Comparison of ENCODE assay signal across 10 cellular contexts in genomic region chr4:5940470-5941203, GRCh38. TPM values are rescaled to one million over a fixed set of nuclear protein-coding genes. Genes with fewer than 3 reads are reported as not detected.
DNase-seq lines count a peak whose midpoint lies in the region; ATAC-seq and TF ChIP-seq lines count a peak whose summit lies in the region.
"Had no signal": no experiment of that assay in that cellular context is flagged by ENCODE, and none has a peak within 500 bp of the region (broad histone marks: within the 10 kb centered on the region; RNA-seq: fewer than 3 reads in every experiment).

No MANE protein-coding gene starts in this region.

- H3K27me3 ChIP-seq in IMR-90 (ENCODE audit: control insufficient read depth, insufficient read depth, low read length) (peaks cover 5% of the 10 kb centered on the region), WERI-Rb-1 (ENCODE audit: insufficient read depth, low read depth, severe bottlenecking) (no peaks in the 10 kb centered on the region)

- intact Hi-C loops in IMR-90 (cut with micrococcal nuclease) = no loop called here

- no peaks in the 10 kb centered on the region for H3K4me1 ChIP-seq in IMR-90 (ENCODE audit: control insufficient read depth, insufficient read depth, low read length)

- no peak overlapping the region for H3K4ac ChIP-seq in IMR-90 (ENCODE audit: low read depth, low read length)

- no peak overlapping the region for H4K5ac ChIP-seq in IMR-90 (ENCODE audit: low read depth, low read length)

- CTCF ChIA-PET in IMR-90 (lab: Yijun Ruan, JAX) = no interaction called here

- BruUV-seq in IMR-90 (replicated peaks; lab: Mats Ljungman, UMichigan) = no TSS peak

- no peak overlapping the region for H3K23ac ChIP-seq in IMR-90 (ENCODE audit: low read depth, low read length)

- H3K9me3 ChIP-seq in IMR-90 (ENCODE audit: control insufficient read depth, insufficient read depth, low read length) (no peaks in the 10 kb centered on the region), WERI-Rb-1 (ENCODE audit: severe bottlenecking) (peaks cover 4% of the 10 kb centered on the region)

- no peak overlapping the region for H2AFZ ChIP-seq in IMR-90 (replicated peaks; ENCODE audit: low read length, poor library complexity)

- H2BK15ac ChIP-seq in IMR-90 (ENCODE audit: low read depth, low read length) = no peak overlapping the region

- no peak for TF ChIP-seq RAD21 in IMR-90 (IDR thresholded peaks at IDR 0.05; ENCODE audit: low read length)

- in situ Hi-C loops in IMR-90 (cut with MboI; ENCODE audit: low sequenced_read_pairs) = no loop called here
- in situ Hi-C loops in GM13977 (cut with MboI; ENCODE audit: low pct_unique_long_range_greater_than_20kb, low sequenced_read_pairs, unreplicated experiment) = no loop called here

- no peak overlapping the region for H4K8ac ChIP-seq in IMR-90 (ENCODE audit: low read depth in 2 of 2, low read length in 2 of 2)

- no peak overlapping the region for H4K91ac ChIP-seq in IMR-90 (ENCODE audit: insufficient read depth, low read depth, low read length)

- H3K79me1 ChIP-seq in IMR-90 (ENCODE audit: low read depth in 1 of 2, low read length in 2 of 2) = no peaks in the 10 kb centered on the region

- no peak overlapping the region for H3K56ac ChIP-seq in IMR-90 (ENCODE audit: extremely low read depth, insufficient read depth, low read length)

- peak; percentile 86 for DNase-seq in COLO668 (lab: John Stamatoyannopoulos, UW; ENCODE audit: unreplicated experiment)
- DNase-seq in IMR-90 = peak; percentile 10
- DNase-seq in NCI-H345 treated with DMSO at 0.1 percent for 48 hours (lab: John Stamatoyannopoulos, UW; ENCODE audit: unreplicated experiment) = peak; percentile 34
- no peak for DNase-seq in GM13977 (ENCODE audit: low spot score)
- DNase-seq in effector CD4-positive, alpha-beta T cell = no peak
- DNase-seq in WERI-Rb-1 = no peak
- DNase-seq: activated T-cell treated with anti-CD3 and anti-CD28 coated beads, Interleukin-2, amount 50 U/mL, for 72 hours; CD4-positive, CD25-positive, alpha-beta regulatory T cell had no signal

- no peak overlapping the region for H2BK5ac ChIP-seq in IMR-90 (ENCODE audit: low read depth, low read length, poor library complexity, severe bottlenecking)

- no peak overlapping the region for H3K4me3 ChIP-seq in IMR-90 (ENCODE audit: insufficient read depth, low read depth, low read length)
- no peak overlapping the region for H3K4me3 ChIP-seq in WERI-Rb-1 (ENCODE audit: low read depth, low read length)

- TF ChIP-seq POLR2A in IMR-90 (IDR thresholded peaks at IDR 0.05; ENCODE audit: low read depth, low read length) = no peak

- TF ChIP-seq CTCF in IMR-90 (conservative IDR thresholded peaks at IDR 0.05; ENCODE audit: low read depth, low read length) (no peak), GM13977 (IDR thresholded peaks at IDR 0.05; ENCODE audit: extremely low read depth, insufficient read depth, missing control alignments) (no peak), WERI-Rb-1 (IDR thresholded peaks at IDR 0.05; ENCODE audit: low read depth, low read length) (no peak)

- no peaks in the 10 kb centered on the region for H4K20me1 ChIP-seq in IMR-90 (ENCODE audit: insufficient read depth, low read length)

- no peaks in the 10 kb centered on the region for H3K9me1 ChIP-seq in IMR-90 (ENCODE audit: insufficient read depth, low read length)

- H2AK5ac ChIP-seq in IMR-90 (ENCODE audit: low read depth, low read length) = no peak overlapping the region

- H3K18ac ChIP-seq in IMR-90 (ENCODE audit: low read depth, low read length) = no peak overlapping the region

- H3K4me2 ChIP-seq in IMR-90 (ENCODE audit: low read depth, low read length) = no peak overlapping the region

- dilution Hi-C loops in IMR-90 (cut with HindIII; ENCODE audit: low sequenced_read_pairs, unreplicated experiment) = no loop called here

- POLR2A ChIA-PET in IMR-90 (lab: Charles Lee; ENCODE audit: unreplicated experiment) = no interaction called here

- no peak overlapping the region for H3K14ac ChIP-seq in IMR-90 (replicated peaks; ENCODE audit: low read depth, low read length)

- H2BK120ac ChIP-seq in IMR-90 (ENCODE audit: low read depth, low read length) = no peak overlapping the region

- H3K27ac ChIP-seq in IMR-90 (ENCODE audit: insufficient read depth, low read length) (no peak overlapping the region), WERI-Rb-1 (no peak overlapping the region)

- no peak overlapping the region for H3K9ac ChIP-seq in IMR-90 (ENCODE audit: low read depth, low read length)

- H2BK20ac ChIP-seq in IMR-90 (ENCODE audit: low read depth, low read length) = no peak overlapping the region

- H3K36me3 ChIP-seq in IMR-90 (ENCODE audit: control insufficient read depth, insufficient read depth, low read length) (no peaks in the 10 kb centered on the region), WERI-Rb-1 (no peaks in the 10 kb centered on the region)

- ATAC-seq in IMR-90 (ENCODE audit: low read depth) (no peak; the same call in 1 of the 2 replicates), esophagus mucosa (peak; percentile 51), HG02571 (IDR thresholded peaks at IDR 0.05; ENCODE audit: unreplicated experiment) (no peak)
- ATAC-seq: activated T-cell treated with anti-CD3 and anti-CD28 coated beads, Interleukin-2, amount 50 U/mL, for 72 hours had no signal

- H2AK9ac ChIP-seq in IMR-90 (replicated peaks; ENCODE audit: low read depth, low read length, poor library complexity) = no peak overlapping the region

- no CpG with 5 or more reads among the region's 3 CpGs for WGBS in IMR-90 (ENCODE audit: extremely low coverage in 2 of 2, insufficient read length in 1 of 2), 2 experiments

TF ChIP-seq in IMR-90, 13 proteins besides CTCF, POLR2A, EP300 and RAD21:
- TF ChIP-seq MAFK (IDR thresholded peaks at IDR 0.05; ENCODE audit: low read depth, low read length) = no peak
- no peak for TF ChIP-seq CEBPB (IDR thresholded peaks at IDR 0.05; ENCODE audit: low read depth, low read length)
- no peak for TF ChIP-seq BHLHE40 (IDR thresholded peaks at IDR 0.05; ENCODE audit: low read depth, low read length)

RNA-seq across cellular contexts. Expression of gene CRMP1, which starts 47.8 kb away (rescaled TPM):
- total RNA-seq in IMR-90 (2012; rRNA removed) (4.1 and 4.4 TPM in 2 replicates), esophagus mucosa (1.8 TPM)
- 6.8 and 7.4 TPM in 2 replicates for polyA plus RNA-seq in IMR-90 (2012; rRNA removed)
- 4.6 and 5.5 TPM in 2 replicates for polyA plus RNA-seq in IMR-90 (2012; cell fraction: cytosol; rRNA removed)
- polyA plus RNA-seq in IMR-90 (2012; cell fraction: nucleus; rRNA removed; ENCODE audit: low replicate concordance) = 3.6 and 5.0 TPM in 2 replicates
- total RNA-seq: activated T-cell treated with anti-CD3 and anti-CD28 coated beads, Interleukin-2, amount 50 U/mL, for 72 hours; CD4-positive, CD25-positive, alpha-beta regulatory T cell had no signal
- polyA plus RNA-seq: CD4-positive, CD25-positive, alpha-beta regulatory T cell had no signal

Comparison
In these comparisons a context has a peak if more than half of its experiments do, and no peak if none do; other contexts are left out.
1. DNase-seq: peak in COLO668 (single experiment), IMR-90 (single experiment) and NCI-H345 treated with DMSO at 0.1 percent for 48 hours (single experiment); none in GM13977 (single experiment), effector CD4-positive, alpha-beta T cell (single experiment) and WERI-Rb-1 (single experiment).